In the genomic region with DNA sequence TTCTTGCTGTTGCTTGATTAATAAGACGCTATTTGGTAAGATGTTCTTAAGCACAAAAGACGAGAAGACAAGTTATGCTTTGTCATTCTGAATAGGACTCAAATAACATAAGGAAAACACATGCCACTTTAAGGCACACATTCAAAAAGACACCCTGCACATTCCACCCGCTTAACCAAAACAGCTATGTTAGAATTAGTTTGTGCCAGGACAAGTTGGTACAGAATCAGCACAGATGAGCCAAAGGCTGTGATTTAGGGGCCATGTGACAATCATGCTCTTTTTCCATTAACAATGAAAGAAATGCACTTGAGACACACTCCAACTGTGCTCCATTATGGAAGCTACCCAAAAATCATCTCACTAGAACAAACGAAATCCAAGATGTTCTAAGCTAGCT, we compare ENCODE assay signal across 7 cellular contexts.
A peak's percentile ranks its signal among the peaks of the same experiment; 100 is the strongest.
DNase-seq lines count a peak whose midpoint lies in the region; ATAC-seq and TF ChIP-seq lines count a peak whose summit lies in the region.

No MANE protein-coding gene starts in this region.

- TF ChIP-seq CTCF in HEK293 (tag by site-specific recombination; IDR thresholded peaks at IDR 0.05) (no peak), GM20000 (IDR thresholded peaks at IDR 0.05; ENCODE audit: extremely low read depth, missing control alignments) (no peak)

- H3K9ac ChIP-seq in SK-N-MC (ENCODE audit: insufficient read length) = peak overlapping the region; percentile 27

- DNase-seq in SK-N-MC (ENCODE audit: low read depth, low spot score) = no peak
- DNase-seq in fibroblast of peridontal ligament (ENCODE audit: extremely low read depth) = peak; percentile 58
- no peak for DNase-seq in GM20000 (ENCODE audit: low spot score)
- DNase-seq in activated CD4-positive, alpha-beta T cell treated with anti-CD3 and anti-CD28 coated beads, Interleukin-2, amount 50 U/mL, for 4 hours = no peak

- CTCF ChIA-PET in HEK293 (lab: Yijun Ruan, JAX) = no interaction called here

- H3K4me3 ChIP-seq in HEK293 (ENCODE audit: low read depth, low read length) (no peak overlapping the region), SK-N-MC (peak overlapping the region; percentile 66), skin epidermis (peak overlapping the region in 1 of 7 experiments; percentile 8)

- H3K36me3 ChIP-seq in HEK293 (ENCODE audit: control insufficient read depth in 2 of 2, insufficient read depth in 1 of 2, low read length in 2 of 2) = peaks cover 0 to 4% of the 10 kb centered on the region in 2 experiments; a peak in 2 of 3 replicates
- peaks cover 18% of the 10 kb centered on the region for H3K36me3 ChIP-seq in SK-N-MC (ENCODE audit: insufficient read depth, low read length)

- ATAC-seq in GM21390 (IDR thresholded peaks at IDR 0.05; ENCODE audit: unreplicated experiment) = no peak

- H3K27ac ChIP-seq in HEK293 (ENCODE audit: extremely low read depth, low read depth, low read length) (no peak overlapping the region), SK-N-MC (peak overlapping the region; percentile 35; the same call in 1 of the 2 replicates), skin epidermis (peak overlapping the region in 18 of 21 experiments; percentile 20 to 78 (median 64))

- POLR2A ChIA-PET in HEK293 (lab: Yijun Ruan, JAX) = interaction anchor here (1.2 kb wide), 1 partner anchor 61 kb away, joined by 4 read pairs; the partner anchor contains the start of genes CIAO1 and TMEM127

- H3K9me3 ChIP-seq in HEK293 (ENCODE audit: control insufficient read depth, insufficient read depth, low read depth, low read length) (no peaks in the 10 kb centered on the region), SK-N-MC (ENCODE audit: low read depth, low read length) (no peaks in the 10 kb centered on the region)

- H3K4me1 ChIP-seq in HEK293 (ENCODE audit: control insufficient read depth, insufficient read depth, low read length) = peaks cover 35% of the 10 kb centered on the region

TF ChIP-seq in HEK293, 187 proteins besides CTCF, POLR2A, EP300 and RAD21:
- TF ChIP-seq FEZF1 (tag by site-specific recombination; IDR thresholded peaks at IDR 0.05) (peak; percentile 37; the same call in 1 of the 2 replicates), ZNF624 (tag by site-specific recombination; IDR thresholded peaks at IDR 0.05) (no peak)
